Comparison of ENCODE assay signal across 17 cellular contexts in the genomic region with DNA sequence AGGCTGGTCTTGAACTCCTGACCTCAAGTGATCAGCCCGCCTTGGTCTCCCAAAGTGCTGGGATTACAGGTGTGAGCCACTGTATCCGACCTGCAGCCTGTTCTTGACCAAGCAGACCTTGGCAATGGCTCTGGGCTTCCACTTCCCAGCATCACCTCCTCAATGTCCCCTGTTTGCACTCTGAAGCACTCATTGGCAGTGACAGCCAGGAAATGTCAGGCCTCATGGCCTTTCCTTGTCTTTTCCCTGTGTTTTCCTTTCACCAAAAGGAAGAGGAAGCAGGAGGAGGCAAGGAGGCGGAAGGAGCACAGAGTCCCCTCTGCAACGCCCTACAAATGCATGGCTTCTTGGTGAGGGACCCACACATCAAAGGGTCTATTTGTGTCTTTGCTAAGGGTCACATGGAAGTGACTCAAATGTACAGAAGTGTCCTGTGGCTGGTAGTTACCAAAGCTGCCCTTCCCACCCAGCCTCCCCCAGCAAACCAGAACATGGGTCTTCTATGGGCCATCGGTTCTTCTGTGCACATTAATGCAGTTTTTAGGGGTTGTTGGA.
"Had no signal": no experiment of that assay in that cellular context is flagged by ENCODE, and none has a peak within 500 bp of the region (broad histone marks: within the 10 kb centered on the region; RNA-seq: fewer than 3 reads in every experiment).

No MANE protein-coding gene starts in this region.

- H3K27ac Mint-ChIP-seq: activated CD4-positive, alpha-beta memory T cell treated with anti-CD3 and anti-CD28 coated beads for 36 hours; activated T-helper 17 cell treated with anti-CD3 and anti-CD28 coated beads, Interleukin-2, amount 50 U/mL, for 72 hours; brain; dendritic cell treated with granulocyte-macrophage colony-stimulating factor and Interleukin-4, amounts not matched to agents 40 ng/mL and 50 ng/mL, for 4 days; mesothelial cell of epicardium had no signal

- H3K27ac ChIP-seq: left lung, SJSA1, suprapubic skin, upper lobe of left lung had no signal

- ATAC-seq: activated T-helper 17 cell treated with anti-CD3 and anti-CD28 coated beads, Interleukin-2, amount 50 U/mL, for 72 hours; left lung; right cardiac atrium had no signal

- DNase-seq: activated CD4-positive, CD25-positive, alpha-beta regulatory T cell treated with anti-CD3 and anti-CD28 coated beads, Interleukin-2, amount 50 U/mL, for 72 hours; activated naive CD4-positive, alpha-beta T cell treated with anti-CD3 and anti-CD28 coated beads, Interleukin-2, amount 50 U/mL, for 16 hours; amniotic stem cell; left lung; right cardiac atrium; stimulated activated CD4-positive, alpha-beta T cell treated with anti-CD3 and anti-CD28 coated beads, Interleukin-2, amount 100 ng/mL, for 24 hours; stimulated activated naive CD4-positive, alpha-beta T cell; T-helper 9 cell; upper lobe of left lung had no signal

- H3K27me3 Mint-ChIP-seq: activated CD4-positive, alpha-beta memory T cell treated with anti-CD3 and anti-CD28 coated beads for 36 hours; activated T-helper 17 cell treated with anti-CD3 and anti-CD28 coated beads, Interleukin-2, amount 50 U/mL, for 72 hours; brain; central memory CD8-positive, alpha-beta T cell; dendritic cell treated with granulocyte-macrophage colony-stimulating factor and Interleukin-4, amounts not matched to agents 40 ng/mL and 50 ng/mL, for 4 days had no signal

- H3K9me3 ChIP-seq: SJSA1, suprapubic skin had no signal

- H3K36me3 ChIP-seq: left lung, SJSA1, suprapubic skin, upper lobe of left lung had no signal

- H3K4me3 Mint-ChIP-seq: activated CD4-positive, alpha-beta memory T cell treated with anti-CD3 and anti-CD28 coated beads for 36 hours; activated T-helper 17 cell treated with anti-CD3 and anti-CD28 coated beads, Interleukin-2, amount 50 U/mL, for 72 hours; brain; central memory CD8-positive, alpha-beta T cell; dendritic cell treated with granulocyte-macrophage colony-stimulating factor and Interleukin-4, amounts not matched to agents 40 ng/mL and 50 ng/mL, for 4 days; mesothelial cell of epicardium had no signal

- H3K27me3 ChIP-seq: left lung, SJSA1, suprapubic skin, upper lobe of left lung had no signal

- H3K4me3 ChIP-seq: left lung, SJSA1, suprapubic skin, upper lobe of left lung had no signal
